11 cellular contexts compared by ENCODE assay signal in genomic region chr1:221098462-221099406, GRCh38.
A peak's percentile ranks its signal among the peaks of the same experiment; 100 is the strongest.
DNase-seq lines count a peak whose midpoint lies in the region; ATAC-seq and TF ChIP-seq lines count a peak whose summit lies in the region.
"Had no signal": no experiment of that assay in that cellular context is flagged by ENCODE, and none has a peak within 500 bp of the region (broad histone marks: within the 10 kb centered on the region; RNA-seq: fewer than 3 reads in every experiment).

No MANE protein-coding gene starts in this region.

- H4K8ac ChIP-seq in H9 (replicated peaks; ENCODE audit: insufficient read length, low read depth, low read length), result peak overlapping the region; percentile 84

- H3K4me3 Mint-ChIP-seq in H9, result no peak overlapping the region

- no peaks in the 10 kb centered on the region for H3K4me1 ChIP-seq in H9 (ENCODE audit: insufficient read depth, low read length)
- peaks cover 51% of the 10 kb centered on the region for H3K4me1 ChIP-seq in skeletal muscle satellite cell (ENCODE audit: control insufficient read depth, insufficient read depth, low read length)
- H3K4me1 ChIP-seq in SK-N-SH (ENCODE audit: control insufficient read depth in 1 of 2, insufficient read depth in 2 of 2, low read depth in 1 of 2, low read length in 1 of 2), result peaks cover 21 to 33% of the 10 kb centered on the region in 2 experiments
- H3K4me1 ChIP-seq: psoas muscle had no signal

- no peak overlapping the region for H3K14ac ChIP-seq in H9 (ENCODE audit: insufficient read depth, low read length)

- H3K27ac ChIP-seq in H9 (ENCODE audit: insufficient read length, low read depth, low read length) (no peak overlapping the region), SK-N-SH (ENCODE audit: low read depth in 2 of 2, low read length in 1 of 2) (no peak overlapping the region; a peak in 1 of 4 replicates)
- H3K27ac ChIP-seq: psoas muscle had no signal

- H3T11ph ChIP-seq in H9 (ENCODE audit: low read length), result no peak overlapping the region

- no peaks in the 10 kb centered on the region for H3K23me2 ChIP-seq in H9 (ENCODE audit: insufficient read length, low read depth, low read length, poor library complexity, severe bottlenecking)

- DNase-seq in H9, result no peak
- DNase-seq in RPMI8226, result peak; percentile 8
- peak; percentile 63 for DNase-seq in fibroblast of peridontal ligament (ENCODE audit: extremely low read depth)
- DNase-seq in SK-N-SH, result no peak
- no peak for DNase-seq in C1 segment of cervical spinal cord (lab: John Stamatoyannopoulos, UW)
- no peak for DNase-seq in HT-29 (ENCODE audit: low spot score)
- DNase-seq: NCI-H1436 treated with DMSO at 0.1 percent for 48 hours; psoas muscle; stimulated activated CD8-positive, alpha-beta memory T cell treated with anti-CD3 and anti-CD28 coated beads, Interleukin-4, amount 100 ng/mL, for 48 hours had no signal

- no peaks in the 10 kb centered on the region for H3K27me3 Mint-ChIP-seq in H9 (ENCODE audit: low read depth)

- no peak overlapping the region for H4K5ac ChIP-seq in H9 (ENCODE audit: insufficient read length, low read depth, low read length)

- H3K79me2 ChIP-seq in H9 (ENCODE audit: insufficient read depth, low read length) (no peaks in the 10 kb centered on the region), SK-N-SH (ENCODE audit: insufficient read depth) (no peaks in the 10 kb centered on the region)

- no peak overlapping the region for H3K4me3 ChIP-seq in skeletal muscle satellite cell (ENCODE audit: low read length)
- H3K4me3 ChIP-seq in SK-N-SH (ENCODE audit: low read depth in 2 of 2, low read length in 1 of 2), result no peak overlapping the region
- H3K4me3 ChIP-seq: psoas muscle had no signal

- H3K9me2 ChIP-seq in SK-N-SH, result no peaks in the 10 kb centered on the region

- H3K9ac ChIP-seq in H9 (ENCODE audit: extremely low read depth, insufficient read length, low read length) (no peak overlapping the region), skeletal muscle satellite cell (ENCODE audit: low read depth, low read length) (peak overlapping the region; percentile 16), SK-N-SH (no peak overlapping the region)

- H3K4me2 ChIP-seq in H9 (ENCODE audit: insufficient read depth, insufficient read length, low read length) (no peak overlapping the region), skeletal muscle satellite cell (ENCODE audit: low read length) (no peak overlapping the region), SK-N-SH (no peak overlapping the region)

- 0 out of 7 replicates have a peak overlapping the region, but pooled peaks of 1 of the 3 experiments have one; percentile 7 for H3K27ac Mint-ChIP-seq in H9

- H3K79me1 ChIP-seq in H9 (ENCODE audit: insufficient read depth, low read depth, low read length, poor library complexity, severe bottlenecking), result no peaks in the 10 kb centered on the region

- no peak for TF ChIP-seq RAD21 in SK-N-SH (IDR thresholded peaks at IDR 0.05; ENCODE audit: low read length)

- H4K20me1 ChIP-seq in H9 (ENCODE audit: control insufficient read depth, insufficient read depth, insufficient read length) (no peaks in the 10 kb centered on the region), SK-N-SH (ENCODE audit: insufficient read depth) (no peaks in the 10 kb centered on the region)

- H3K27me3 ChIP-seq in H9 (ENCODE audit: insufficient read depth, low read length) (no peaks in the 10 kb centered on the region), skeletal muscle satellite cell (ENCODE audit: control insufficient read depth, insufficient read depth, low read length) (no peaks in the 10 kb centered on the region), SK-N-SH (ENCODE audit: insufficient read depth) (no peaks in the 10 kb centered on the region)

- ATAC-seq in GM19328 (IDR thresholded peaks at IDR 0.05; ENCODE audit: unreplicated experiment), result no peak

- H3K4me1 Mint-ChIP-seq in H9, result peaks cover 6 to 7% of the 10 kb centered on the region in 2 experiments; a peak in 2 of 4 replicates

- no peak overlapping the region for H2BK120ac ChIP-seq in H9 (ENCODE audit: low read depth, low read length, poor library complexity, severe bottlenecking)

- H3K9me3 ChIP-seq in H9 (ENCODE audit: control insufficient read depth, low read depth, low read length) (no peaks in the 10 kb centered on the region), skeletal muscle satellite cell (replicated peaks; ENCODE audit: low read length) (no peaks in the 10 kb centered on the region), SK-N-SH (no peaks in the 10 kb centered on the region)
- H3K9me3 ChIP-seq: psoas muscle had no signal

- H3K9me3 Mint-ChIP-seq in H9, result peaks cover 0 to 2% of the 10 kb centered on the region in 2 experiments; a peak in 1 of 5 replicates

- no CpG with 5 or more reads among the region's 10 CpGs for WGBS in H9 (ENCODE audit: extremely low coverage, insufficient read length, low lambda C conversion rate)
- 92% methylated on average over 10 of the region's 10 CpGs for WGBS in SK-N-SH (ENCODE audit: low lambda C conversion rate)

- POLR2A ChIA-PET in SK-N-SH (lab: Yijun Ruan, JAX), result no interaction called here

- CTCF ChIA-PET in SK-N-SH (lab: Yijun Ruan, JAX), result no interaction called here

- no peak overlapping the region for H3K18ac ChIP-seq in H9 (ENCODE audit: insufficient read length, low read depth, low read length)

- H3K36me3 ChIP-seq in skeletal muscle satellite cell (ENCODE audit: insufficient read depth, low read length) (no peaks in the 10 kb centered on the region), SK-N-SH (replicated peaks in 1 of 2; ENCODE audit: control insufficient read depth in 1 of 2, insufficient read depth in 2 of 2, low read length in 1 of 2) (no peaks in the 10 kb centered on the region)

- no peak overlapping the region for H2BK15ac ChIP-seq in H9 (ENCODE audit: low read depth, low read length)

- no peak overlapping the region for H2AFZ ChIP-seq in H9 (ENCODE audit: low read length)
- no peak overlapping the region for H2AFZ ChIP-seq in SK-N-SH (ENCODE audit: low read depth)

- H2BK12ac ChIP-seq in H9 (ENCODE audit: insufficient read length, low read depth, low read length), result no peak overlapping the region

- no peaks in the 10 kb centered on the region; a peak in 1 of 7 replicates for H3K36me3 Mint-ChIP-seq in H9 (ENCODE audit: insufficient read depth in 1 of 3, low read depth in 3 of 3)

- no peak overlapping the region for H4K91ac ChIP-seq in H9 (ENCODE audit: insufficient read length, low read depth, low read length)

- TF ChIP-seq CTCF in H9 (conservative IDR thresholded peaks at IDR 0.05) (no peak), SK-N-SH (IDR thresholded peaks at IDR 0.05) (no peak)

- peaks cover 34% of the 10 kb centered on the region for H3F3A ChIP-seq in SK-N-SH (replicated peaks; ENCODE audit: insufficient read depth)

- H3K23ac ChIP-seq in H9 (ENCODE audit: insufficient read length, low read depth, low read length), result no peak overlapping the region

- H2AK5ac ChIP-seq in H9 (ENCODE audit: insufficient read length, low read length), result no peak overlapping the region

- H2BK5ac ChIP-seq in H9 (ENCODE audit: insufficient read length, low read length), result no peak overlapping the region

- H3K56ac ChIP-seq in H9 (ENCODE audit: insufficient read length, low read depth, low read length), result no peak overlapping the region

- H3K4ac ChIP-seq in H9 (ENCODE audit: low read depth, low read length), result no peak overlapping the region

- TF ChIP-seq EP300 in SK-N-SH (IDR thresholded peaks at IDR 0.05; ENCODE audit: borderline replicate concordance in 1 of 2, low read depth in 1 of 2, low read length in 1 of 2), result no peak

- no peak overlapping the region for H2BK20ac ChIP-seq in H9 (ENCODE audit: low read depth, low read length, poor library complexity, severe bottlenecking)

TF ChIP-seq in SK-N-SH, 30 proteins besides CTCF, POLR2A, EP300 and RAD21 (continues in another document):
- TF ChIP-seq ELF1 (IDR thresholded peaks at IDR 0.05) (no peak), FOXM1 (IDR thresholded peaks at IDR 0.05; ENCODE audit: low read depth) (no peak), RFX5 (IDR thresholded peaks at IDR 0.05; ENCODE audit: low read length) (no peak), YY1 (IDR thresholded peaks at IDR 0.05; ENCODE audit: low read depth) (no peak), CHD2 (IDR thresholded peaks at IDR 0.05; ENCODE audit: low read length, partially characterized antibody) (no peak), TAF1 (IDR thresholded peaks at IDR 0.05; ENCODE audit: borderline replicate concordance, low read depth, low read length) (no peak), POLR2AphosphoS5 (IDR thresholded peaks at IDR 0.05; ENCODE audit: low read depth, low read length) (no peak), NRF1 (IDR thresholded peaks at IDR 0.05; ENCODE audit: low read depth, low read length) (no peak), FOSL2 (IDR thresholded peaks at IDR 0.05; ENCODE audit: borderline replicate concordance, low read depth) (no peak), GATA2 (CRISPR knock-in tag; IDR thresholded peaks at IDR 0.05) (no peak), FOXJ3 (CRISPR knock-in tag; IDR thresholded peaks at IDR 0.05) (no peak)
- TF ChIP-seq, protein P1, sequence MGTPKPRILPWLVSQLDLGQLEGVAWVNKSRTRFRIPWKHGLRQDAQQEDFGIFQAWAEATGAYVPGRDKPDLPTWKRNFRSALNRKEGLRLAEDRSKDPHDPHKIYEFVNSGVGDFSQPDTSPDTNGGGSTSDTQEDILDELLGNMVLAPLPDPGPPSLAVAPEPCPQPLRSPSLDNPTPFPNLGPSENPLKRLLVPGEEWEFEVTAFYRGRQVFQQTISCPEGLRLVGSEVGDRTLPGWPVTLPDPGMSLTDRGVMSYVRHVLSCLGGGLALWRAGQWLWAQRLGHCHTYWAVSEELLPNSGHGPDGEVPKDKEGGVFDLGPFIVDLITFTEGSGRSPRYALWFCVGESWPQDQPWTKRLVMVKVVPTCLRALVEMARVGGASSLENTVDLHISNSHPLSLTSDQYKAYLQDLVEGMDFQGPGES (IDR thresholded peaks at IDR 0.05; ENCODE audit: low read depth, low read length), result no peak
- TF ChIP-seq, protein P2, sequence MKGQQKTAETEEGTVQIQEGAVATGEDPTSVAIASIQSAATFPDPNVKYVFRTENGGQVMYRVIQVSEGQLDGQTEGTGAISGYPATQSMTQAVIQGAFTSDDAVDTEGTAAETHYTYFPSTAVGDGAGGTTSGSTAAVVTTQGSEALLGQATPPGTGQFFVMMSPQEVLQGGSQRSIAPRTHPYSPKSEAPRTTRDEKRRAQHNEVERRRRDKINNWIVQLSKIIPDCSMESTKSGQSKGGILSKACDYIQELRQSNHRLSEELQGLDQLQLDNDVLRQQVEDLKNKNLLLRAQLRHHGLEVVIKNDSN (IDR thresholded peaks at IDR 0.05; ENCODE audit: borderline replicate concordance, low read depth), result no peak

Comparison
In these comparisons a context has a peak if more than half of its experiments do, and no peak if none do; other contexts are left out.
1. DNase-seq: peak in RPMI8226 (single experiment) and fibroblast of peridontal ligament (single experiment); none in H9 (single experiment), SK-N-SH (single experiment), C1 segment of cervical spinal cord (0 of 14) and HT-29 (single experiment).